ENCODE assay signal across 12 cellular contexts in genomic region chr11:68297052-68297378, GRCh38.
"Had no signal": no experiment of that assay in that cellular context is flagged by ENCODE, and none has a peak within 500 bp of the region (broad histone marks: within the 10 kb centered on the region; RNA-seq: fewer than 3 reads in every experiment).

No MANE protein-coding gene starts in this region.

- H3K4me1 Mint-ChIP-seq: neural crest cell, WTC11 had no signal

- FAIRE-seq: kidney had no signal

- H3K4me1 ChIP-seq: parathyroid adenoma had no signal

- H3K36me3 Mint-ChIP-seq: activated naive CD4-positive, alpha-beta T cell treated with anti-CD3 and anti-CD28 coated beads, Interleukin-2, amount 10 ng/mL, durations not matched to agents 7 days and 5 days; WTC11 had no signal

- H3K9me3 Mint-ChIP-seq: activated naive CD4-positive, alpha-beta T cell treated with anti-CD3 and anti-CD28 coated beads, Interleukin-2, amount 10 ng/mL, durations not matched to agents 7 days and 5 days; activated T-helper 2 cell treated with anti-CD3 and anti-CD28 coated beads, Interferon-gamma antibody, Interleukin-2, Interleukin-4, amounts not matched to agents 10 μg/mL and 5 μg/mL and 100 μg/mL, durations not matched to agents 14 hours and 24 hours and 36 hours; neural crest cell; T-helper 1 cell treated with Interleukin-12 subunit alpha and Interleukin-12 subunit beta and Interleukin-4 antibody, amounts not matched to agents 30 μg/mL and 1 μg/mL, for 36 hours; WTC11 had no signal

- H3K36me3 ChIP-seq: cardiac muscle cell, gastrocnemius medialis, heart right ventricle, upper lobe of right lung had no signal

- H3K27ac Mint-ChIP-seq: activated naive CD4-positive, alpha-beta T cell treated with anti-CD3 and anti-CD28 coated beads, Interleukin-2, amount 10 ng/mL, durations not matched to agents 7 days and 5 days; activated T-helper 2 cell treated with anti-CD3 and anti-CD28 coated beads, Interferon-gamma antibody, Interleukin-2, Interleukin-4, amounts not matched to agents 10 μg/mL and 5 μg/mL and 100 μg/mL, durations not matched to agents 14 hours and 24 hours and 36 hours; T-helper 1 cell treated with Interleukin-12 subunit alpha and Interleukin-12 subunit beta and Interleukin-4 antibody, amounts not matched to agents 30 μg/mL and 1 μg/mL, for 36 hours; WTC11 had no signal

- H3K27me3 ChIP-seq: gastrocnemius medialis, heart right ventricle, upper lobe of right lung had no signal

- H3K9me3 ChIP-seq: gastrocnemius medialis, heart right ventricle, upper lobe of right lung had no signal

- H3K4me3 Mint-ChIP-seq: activated naive CD4-positive, alpha-beta T cell treated with anti-CD3 and anti-CD28 coated beads, Interleukin-2, amount 10 ng/mL, durations not matched to agents 7 days and 5 days; neural crest cell; T-helper 1 cell treated with Interleukin-12 subunit alpha and Interleukin-12 subunit beta and Interleukin-4 antibody, amounts not matched to agents 30 μg/mL and 1 μg/mL, for 36 hours; WTC11 had no signal

- H3K27ac ChIP-seq: cardiac muscle cell, coronary artery, gastrocnemius medialis, parathyroid adenoma, upper lobe of right lung had no signal

- H3K4me3 ChIP-seq: cardiac muscle cell, upper lobe of right lung had no signal

- H3K9ac ChIP-seq: parathyroid adenoma had no signal
